In genomic region chr7:48909887-48910286, GRCh38 we compare ENCODE assay signal across 15 cellular contexts. TPM values are rescaled to one million over a fixed set of nuclear protein-coding genes. Genes with fewer than 3 reads are reported as not detected.
"Had no signal": no experiment of that assay in that cellular context is flagged by ENCODE, and none has a peak within 500 bp of the region (broad histone marks: within the 10 kb centered on the region; RNA-seq: fewer than 3 reads in every experiment).

No MANE protein-coding gene starts in this region.

RNA-seq across cellular contexts. Expression of gene CDC14C, which starts 14.5 kb away (rescaled TPM):
- total RNA-seq: stomach, subcutaneous adipose tissue, suprapubic skin, temporal lobe, thoracic aorta, thyroid gland, tibial nerve, transverse colon, upper lobe of left lung, upper lobe of right lung, ureter, urinary bladder, uterus, vagina had no signal
- polyA plus RNA-seq: stomach, thymus had no signal
